30 cellular contexts compared by ENCODE assay signal in genomic region chr3:170244566-170244965, GRCh38. TPM values are rescaled to one million over a fixed set of nuclear protein-coding genes. Genes with fewer than 3 reads are reported as not detected.
DNase-seq lines count a peak whose midpoint lies in the region; ATAC-seq and TF ChIP-seq lines count a peak whose summit lies in the region.
"Had no signal": no experiment of that assay in that cellular context is flagged by ENCODE, and none has a peak within 500 bp of the region (broad histone marks: within the 10 kb centered on the region; RNA-seq: fewer than 3 reads in every experiment).

No MANE protein-coding gene starts in this region.

- H3K4me3 Mint-ChIP-seq in Calu3 (ENCODE audit: low read depth, unreplicated experiment) (no peak overlapping the region), mesothelial cell of epicardium (no peak overlapping the region)
- H3K4me3 Mint-ChIP-seq: activated CD8-positive, alpha-beta T cell treated with anti-CD3 and anti-CD28 coated beads for 36 hours; activated naive CD4-positive, alpha-beta T cell treated with anti-CD3 and anti-CD28 coated beads, Interleukin-2, amount 10 ng/mL, durations not matched to agents 7 days and 5 days; CD4-positive, alpha-beta T cell; immature natural killer cell; memory B cell; neural crest cell; stimulated activated naive CD8-positive, alpha-beta T cell treated with anti-CD3 and anti-CD28 coated beads, Interleukin-15, Interleukin-2, amounts not matched to agents 100 ng/mL and 50 ng/mL, for 24 hours had no signal

- peak; percentile 69 for DNase-seq in Calu3
- peak in 2 of 3 experiments; percentile 64 to 89 for DNase-seq in NCI-H1417 (lab: John Stamatoyannopoulos, UW)
- peak; percentile 59 for DNase-seq in RWPE1 (ENCODE audit: low spot score)
- DNase-seq in kidney tubule cell (ENCODE audit: low spot score) = peak; percentile 24
- no peak for DNase-seq in mesothelial cell of epicardium (ENCODE audit: low spot score in 2 of 2, unreplicated experiment in 2 of 2)
- no peak for DNase-seq in coronary artery (ENCODE audit: low spot score)
- DNase-seq: activated CD4-positive, CD25-positive, alpha-beta regulatory T cell treated with anti-CD3 and anti-CD28 coated beads, Interleukin-2, amount 50 U/mL, for 72 hours; activated CD8-positive, alpha-beta memory T cell treated with anti-CD3 and anti-CD28 coated beads, Interleukin-2, amount 50 U/mL, for 48 hours; activated CD8-positive, alpha-beta T cell treated with anti-CD3 and anti-CD28 coated beads for 36 hours; activated naive CD4-positive, alpha-beta T cell treated with anti-CD3 and anti-CD28 coated beads, Interleukin-2, amount 10 ng/mL, durations not matched to agents 7 days and 5 days; body of pancreas; CD4-positive, alpha-beta T cell; dermis blood vessel endothelial cell; DMS 273 treated with DMSO at 0.1 percent for 48 hours; EL; GOT3; immature natural killer cell; NCI-H1436; NCI-H2107; ovary; SHP77 treated with DMSO at 0.1 percent for 48 hours; T-helper 2 cell; testis had no signal

- H3K4me3 ChIP-seq in coronary artery = no peak overlapping the region
- H3K4me3 ChIP-seq: body of pancreas, ovary, skin epidermis, testis had no signal

- no TSS peak for BruUV-seq in Calu3 (replicated peaks; lab: Mats Ljungman, UMichigan)

- H3K4me1 Mint-ChIP-seq in Calu3 (ENCODE audit: low read depth, unreplicated experiment) (peaks cover 49% of the 10 kb centered on the region), mesothelial cell of epicardium (peaks cover 20% of the 10 kb centered on the region)
- H3K4me1 Mint-ChIP-seq: activated naive CD4-positive, alpha-beta T cell treated with anti-CD3 and anti-CD28 coated beads, Interleukin-2, amount 10 ng/mL, durations not matched to agents 7 days and 5 days; neural crest cell had no signal

- H3K27me3 Mint-ChIP-seq in Calu3 (ENCODE audit: unreplicated experiment) (no peaks in the 10 kb centered on the region), mesothelial cell of epicardium (ENCODE audit: low read depth) (no peaks in the 10 kb centered on the region)
- H3K27me3 Mint-ChIP-seq: activated CD8-positive, alpha-beta T cell treated with anti-CD3 and anti-CD28 coated beads for 36 hours; activated naive CD4-positive, alpha-beta T cell treated with anti-CD3 and anti-CD28 coated beads, Interleukin-2, amount 10 ng/mL, durations not matched to agents 7 days and 5 days; CD4-positive, alpha-beta T cell; memory B cell; stimulated activated naive CD8-positive, alpha-beta T cell treated with anti-CD3 and anti-CD28 coated beads, Interleukin-15, Interleukin-2, amounts not matched to agents 100 ng/mL and 50 ng/mL, for 24 hours had no signal

- intact Hi-C loops in Calu3 (cut with micrococcal nuclease; ENCODE audit: unreplicated experiment) = no loop called here

- TF ChIP-seq CTCF in Calu3 (IDR thresholded peaks at IDR 0.05; ENCODE audit: unreplicated experiment) (no peak), RWPE1 (conservative IDR thresholded peaks at IDR 0.05; ENCODE audit: low read depth) (no peak), mesothelial cell of epicardium (IDR thresholded peaks at IDR 0.05; ENCODE audit: unreplicated experiment) (no peak), coronary artery (IDR thresholded peaks at IDR 0.05) (no peak)

- peak overlapping the region; percentile 53 for H3K27ac Mint-ChIP-seq in Calu3 (ENCODE audit: unreplicated experiment)
- H3K27ac Mint-ChIP-seq in mesothelial cell of epicardium = no peak overlapping the region
- H3K27ac Mint-ChIP-seq: activated CD8-positive, alpha-beta T cell treated with anti-CD3 and anti-CD28 coated beads for 36 hours; activated naive CD4-positive, alpha-beta T cell treated with anti-CD3 and anti-CD28 coated beads, Interleukin-2, amount 10 ng/mL, durations not matched to agents 7 days and 5 days; CD4-positive, alpha-beta T cell; immature natural killer cell; memory B cell; stimulated activated naive CD8-positive, alpha-beta T cell treated with anti-CD3 and anti-CD28 coated beads, Interleukin-15, Interleukin-2, amounts not matched to agents 100 ng/mL and 50 ng/mL, for 24 hours had no signal

- H3K9me3 Mint-ChIP-seq in Calu3 (ENCODE audit: low read depth, unreplicated experiment) = no peaks in the 10 kb centered on the region
- H3K9me3 Mint-ChIP-seq in mesothelial cell of epicardium = no peaks in the 10 kb centered on the region
- H3K9me3 Mint-ChIP-seq: activated CD8-positive, alpha-beta T cell treated with anti-CD3 and anti-CD28 coated beads for 36 hours; activated naive CD4-positive, alpha-beta T cell treated with anti-CD3 and anti-CD28 coated beads, Interleukin-2, amount 10 ng/mL, durations not matched to agents 7 days and 5 days; CD4-positive, alpha-beta T cell; immature natural killer cell; memory B cell; neural crest cell; stimulated activated naive CD8-positive, alpha-beta T cell treated with anti-CD3 and anti-CD28 coated beads, Interleukin-15, Interleukin-2, amounts not matched to agents 100 ng/mL and 50 ng/mL, for 24 hours had no signal

- no peak for ATAC-seq in HG03045 (IDR thresholded peaks at IDR 0.05; ENCODE audit: unreplicated experiment)
- ATAC-seq: activated CD8-positive, alpha-beta T cell treated with anti-CD3 and anti-CD28 coated beads for 36 hours; body of pancreas; left lobe of liver; Panc1 had no signal

- CTCF ChIA-PET in Calu3 (lab: Charles Lee) = interaction anchor here (0.7 to 1.2 kb wide), 3 partner anchors 11 to 17 kb away, joined by 3 to 5 read pairs (median 3); no protein-coding TSS in a partner anchor
- CTCF ChIA-PET in RWPE1 (lab: Yijun Ruan, JAX) = no interaction called here

- H3K27ac ChIP-seq in RWPE1 (no peak overlapping the region), coronary artery (no peak overlapping the region)
- H3K27ac ChIP-seq: body of pancreas, ovary, skin epidermis, testis had no signal

- H3K36me3 Mint-ChIP-seq in Calu3 (ENCODE audit: insufficient read depth, unreplicated experiment) = peaks cover 17% of the 10 kb centered on the region
- peaks cover 26% of the 10 kb centered on the region for H3K36me3 Mint-ChIP-seq in mesothelial cell of epicardium

- POLR2A ChIA-PET in RWPE1 (lab: Yijun Ruan, JAX; ENCODE audit: low non-redundant PET) = no interaction called here

RNA-seq across cellular contexts. Expression of gene PRKCI, which starts 22.3 kb away (rescaled TPM):
- total RNA-seq in Calu3 (2022) (79.5 and 85.6 TPM in 2 replicates), mesothelial cell of epicardium (51.7 to 64.8 TPM (median 64.0 TPM) in 3 replicates)

Comparison
In these comparisons a context has a peak if more than half of its experiments do, and no peak if none do; other contexts are left out.
1. DNase-seq: peak in Calu3 (single experiment), NCI-H1417 (2 of 3), RWPE1 (single experiment) and kidney tubule cell (single experiment); none in mesothelial cell of epicardium (0 of 2) and coronary artery (single experiment).